29 cellular contexts compared by ENCODE assay signal in genomic region chr2:1809726-1810125, GRCh38.
"Had no signal": no experiment of that assay in that cellular context is flagged by ENCODE, and none has a peak within 500 bp of the region (broad histone marks: within the 10 kb centered on the region; RNA-seq: fewer than 3 reads in every experiment).

No MANE protein-coding gene starts in this region.

- H3K4me1 Mint-ChIP-seq: activated B cell treated with CpG ODN at 0.5 μM for 24 hours had no signal

- FAIRE-seq: astrocyte, K562 had no signal

- H3K27me3 ChIP-seq: adrenal gland, body of pancreas, breast epithelium, Peyer's patch had no signal

- H3K36me3 ChIP-seq: adrenal gland, breast epithelium, Peyer's patch had no signal

- H3K27me3 Mint-ChIP-seq: activated B cell treated with CpG ODN at 0.5 μM for 24 hours; activated CD8-positive, alpha-beta T cell treated with anti-CD3 and anti-CD28 coated beads for 36 hours had no signal

- H3K4me1 ChIP-seq: adrenal gland, body of pancreas, breast epithelium, Peyer's patch had no signal

- H3K9me3 ChIP-seq: adrenal gland, body of pancreas, breast epithelium, Peyer's patch had no signal

- H3K4me3 ChIP-seq: adrenal gland, body of pancreas, breast epithelium, K562, Peyer's patch had no signal

- H3K9me3 Mint-ChIP-seq: activated B cell treated with CpG ODN at 0.5 μM for 24 hours; activated CD8-positive, alpha-beta T cell treated with anti-CD3 and anti-CD28 coated beads for 36 hours; activated naive CD4-positive, alpha-beta T cell treated with anti-CD3 and anti-CD28 coated beads for 36 hours; activated naive CD4-positive, alpha-beta T cell treated with anti-CD3 and anti-CD28 coated beads, Interleukin-2, amount 50 U/mL, for 72 hours had no signal

- H3K27ac ChIP-seq: adrenal gland, body of pancreas, breast epithelium, Peyer's patch, RWPE1, VCaP had no signal

- H3K27ac Mint-ChIP-seq: activated B cell treated with CpG ODN at 0.5 μM for 24 hours; activated CD8-positive, alpha-beta T cell treated with anti-CD3 and anti-CD28 coated beads for 36 hours; activated naive CD4-positive, alpha-beta T cell treated with anti-CD3 and anti-CD28 coated beads for 36 hours; activated naive CD4-positive, alpha-beta T cell treated with anti-CD3 and anti-CD28 coated beads, Interleukin-2, amount 50 U/mL, for 72 hours; activated T-helper 1 cell treated with anti-CD3 and anti-CD28 coated beads, Interleukin-12 subunit alpha, Interleukin-12 subunit beta, Interleukin-2, Interleukin-4 antibody, amounts not matched to agents 30 ng/mL and 10 ng/mL and 1 ng/mL, durations not matched to agents 14 hours and 24 hours and 36 hours had no signal

- H3K36me3 Mint-ChIP-seq: activated naive CD4-positive, alpha-beta T cell treated with anti-CD3 and anti-CD28 coated beads, Interleukin-2, amount 50 U/mL, for 72 hours had no signal

- DNase-seq: activated B cell treated with CpG ODN at 0.5 μM for 24 hours; activated CD4-positive, alpha-beta T cell treated with anti-CD3 and anti-CD28 coated beads for 1 hour; activated CD4-positive, alpha-beta T cell treated with anti-CD3 and anti-CD28 coated beads for 48 hours; activated CD8-positive, alpha-beta T cell treated with anti-CD3 and anti-CD28 coated beads for 36 hours; activated gamma-delta T cell treated with Interleukin-2 at 50 U/mL for 16 hours; activated naive CD4-positive, alpha-beta T cell treated with anti-CD3 and anti-CD28 coated beads for 36 hours; activated T-cell treated with anti-CD3 and anti-CD28 coated beads, Interleukin-2, amount 50 U/mL, for 1 hour; adrenal gland; body of pancreas; Karpas-422; NCI-H1105; NCI-H1417 treated with DMSO at 0.1 percent for 48 hours; NCI-H187 treated with DMSO at 0.1 percent for 48 hours; NCI-H2081; NCI-H226; NCI-H524 treated with DMSO at 0.1 percent for 48 hours; PC-3; Peyer's patch; SIG-M5; T-helper 1 cell; T-helper 2 cell; T-helper 9 cell had no signal

- H3K4me3 Mint-ChIP-seq: activated B cell treated with CpG ODN at 0.5 μM for 24 hours; activated CD8-positive, alpha-beta T cell treated with anti-CD3 and anti-CD28 coated beads for 36 hours; activated naive CD4-positive, alpha-beta T cell treated with anti-CD3 and anti-CD28 coated beads for 36 hours; activated T-helper 1 cell treated with anti-CD3 and anti-CD28 coated beads, Interleukin-12 subunit alpha, Interleukin-12 subunit beta, Interleukin-2, Interleukin-4 antibody, amounts not matched to agents 30 ng/mL and 10 ng/mL and 1 ng/mL, durations not matched to agents 14 hours and 24 hours and 36 hours had no signal
